Comparison of ENCODE assay signal across 9 cellular contexts in the genomic region with DNA sequence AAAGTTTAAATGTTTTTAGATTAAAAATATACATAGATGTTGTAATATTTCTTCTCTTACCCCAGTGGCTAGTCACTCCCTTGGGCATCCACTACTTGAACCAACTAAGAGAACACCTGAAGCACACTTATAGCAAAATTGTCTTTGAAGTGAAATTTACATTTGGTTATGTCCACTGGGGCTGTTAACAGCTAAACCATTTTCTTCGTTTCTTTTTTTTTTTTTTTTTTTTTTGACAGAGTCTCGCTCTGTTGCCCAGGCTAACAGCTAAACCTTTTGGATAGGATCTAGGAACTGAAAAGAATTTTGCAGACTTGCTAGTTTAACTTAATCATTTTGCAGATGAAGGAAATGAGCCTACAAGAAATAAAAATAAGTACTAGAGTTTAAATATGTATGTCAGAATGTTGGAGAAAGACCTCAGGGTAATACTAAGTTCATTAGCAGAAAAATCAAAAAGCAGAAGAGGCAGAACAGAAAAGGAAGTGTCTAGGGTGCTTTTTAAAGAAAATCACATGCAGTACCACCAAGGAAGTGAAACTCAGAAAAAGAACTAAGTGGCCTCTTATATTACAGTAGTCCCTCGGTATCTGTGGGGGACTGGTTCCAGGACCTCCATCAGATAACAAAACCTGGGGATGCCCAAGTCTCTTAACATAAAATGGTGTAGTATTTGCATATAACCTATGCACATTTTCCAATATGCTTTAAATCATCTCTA. TPM values are rescaled to one million over a fixed set of nuclear protein-coding genes. Genes with fewer than 3 reads are reported as not detected.
DNase-seq lines count a peak whose midpoint lies in the region; ATAC-seq and TF ChIP-seq lines count a peak whose summit lies in the region.
"Had no signal": no experiment of that assay in that cellular context is flagged by ENCODE, and none has a peak within 500 bp of the region (broad histone marks: within the 10 kb centered on the region; RNA-seq: fewer than 3 reads in every experiment).

No MANE protein-coding gene starts in this region.

- H3K4me1 Mint-ChIP-seq in HFFc6 (ENCODE audit: low read depth): peaks cover 10% of the 10 kb centered on the region

- peaks cover 33% of the 10 kb centered on the region for H3K36me3 Mint-ChIP-seq in HFFc6 (ENCODE audit: low read depth)

- H3K9me3 Mint-ChIP-seq in HFFc6: no peaks in the 10 kb centered on the region

- no peak for TF ChIP-seq CTCF in HFFc6 (IDR thresholded peaks at IDR 0.05)

- DNase-seq in mesenteric fat pad (ENCODE audit: low spot score) (no peak), HFFc6 (no peak), GDM1 (lab: John Stamatoyannopoulos, UW) (no peak)
- DNase-seq in stimulated activated CD4-positive, alpha-beta T cell treated with anti-CD3 and anti-CD28 coated beads, Interleukin-15, amount 100 ng/mL, for 24 hours: no peak
- DNase-seq: NCI-H526 treated with DMSO at 0.1 percent for 48 hours had no signal

- ATAC-seq in GM18508 (IDR thresholded peaks at IDR 0.05; ENCODE audit: insufficient read depth, unreplicated experiment): peak; percentile 66
- ATAC-seq in GM21423 (IDR thresholded peaks at IDR 0.05; ENCODE audit: unreplicated experiment): peak; percentile 83
- peak; percentile 69 for ATAC-seq in HG03439 (IDR thresholded peaks at IDR 0.05; ENCODE audit: unreplicated experiment)
- ATAC-seq in esophagus mucosa: peak; percentile 55

- no peaks in the 10 kb centered on the region for H3K27me3 Mint-ChIP-seq in HFFc6 (ENCODE audit: insufficient read depth)

- H3K27ac Mint-ChIP-seq in HFFc6: no peak overlapping the region

- no peak overlapping the region for H3K4me3 Mint-ChIP-seq in HFFc6

RNA-seq across cellular contexts. Expression of gene DRAM2, which starts 11.8 kb away (rescaled TPM):
- total RNA-seq in esophagus mucosa (22.0 TPM), mesenteric fat pad (61.0 TPM)
- total RNA-seq in HFFc6 (2021; fragmentation: NEBNext Ultra II Directional; extraction: Animal tissue kit (Norgen Biotek cat#: 25700)): 10 to 100 TPM; 23.6 to 32.0 (median 28.9) TPM

RNA-seq across cellular contexts. Expression of gene CEPT1, which starts 11.9 kb away (rescaled TPM):
- total RNA-seq in esophagus mucosa: 23.3 TPM
- 49.9 TPM for total RNA-seq in mesenteric fat pad
- 10 to 100 TPM; 26.5 to 38.9 (median 33.5) TPM for total RNA-seq in HFFc6 (2021; fragmentation: NEBNext Ultra II Directional; extraction: Animal tissue kit (Norgen Biotek cat#: 25700))
